In genomic region chr2:111919362-111919761, GRCh38 we compare ENCODE assay signal across 14 cellular contexts. TPM values are rescaled to one million over a fixed set of nuclear protein-coding genes. Genes with fewer than 3 reads are reported as not detected.
DNase-seq lines count a peak whose midpoint lies in the region; ATAC-seq and TF ChIP-seq lines count a peak whose summit lies in the region.
"Had no signal": no experiment of that assay in that cellular context is flagged by ENCODE, and none has a peak within 500 bp of the region (broad histone marks: within the 10 kb centered on the region; RNA-seq: fewer than 3 reads in every experiment).

No MANE protein-coding gene starts in this region.

- H3K27ac Mint-ChIP-seq in endothelial cell (ENCODE audit: unreplicated experiment) (no peak overlapping the region), neural progenitor cell (no peak overlapping the region)
- H3K27ac Mint-ChIP-seq: natural killer cell treated with Interleukin-12 subunit alpha and Interleukin-12 subunit beta and Interleukin-15 and Interleukin-18, amount 100 ng/mL, for 72 hours; stimulated activated naive CD8-positive, alpha-beta T cell treated with anti-CD3 and anti-CD28 coated beads, Interleukin-15, Interleukin-2, amounts not matched to agents 100 ng/mL and 50 ng/mL, for 24 hours had no signal

- H3K4me3 ChIP-seq in neural progenitor cell = no peak overlapping the region
- H3K4me3 ChIP-seq: SJSA1 had no signal

- DNase-seq in GM10266 (ENCODE audit: extremely low spot score) (no peak), OCI-M1 (lab: John Stamatoyannopoulos, UW) (peak; percentile 7), endothelial cell (ENCODE audit: low spot score) (peak; percentile 12), neural progenitor cell (ENCODE audit: low spot score) (peak; percentile 31), COLO829 (ENCODE audit: low spot score) (no peak), NCI-H526 treated with DMSO at 0.1 percent for 48 hours (lab: John Stamatoyannopoulos, UW) (no peak)
- DNase-seq in stimulated activated CD4-positive, alpha-beta T cell treated with anti-CD3 and anti-CD28 coated beads, Interleukin-2, amount 100 ng/mL, for 24 hours = no peak
- DNase-seq: activated CD4-positive, alpha-beta T cell treated with anti-CD3 and anti-CD28 coated beads, Interleukin-2, amount 50 U/mL, for 1 hour; activated naive CD4-positive, alpha-beta T cell treated with anti-CD3 and anti-CD28 coated beads, Interleukin-2, amount 50 U/mL, for 16 hours; NCI-H345 had no signal

- no peaks in the 10 kb centered on the region for H4K20me1 ChIP-seq in neural progenitor cell (ENCODE audit: low read depth)

- H2AFZ ChIP-seq in neural progenitor cell (replicated peaks) = no peak overlapping the region

- H3K79me2 ChIP-seq in neural progenitor cell (ENCODE audit: low read depth) = no peaks in the 10 kb centered on the region

- TF ChIP-seq CTCF in GM10266 (IDR thresholded peaks at IDR 0.05; ENCODE audit: control insufficient read depth, insufficient read depth, low read depth, missing control alignments) (peak; percentile 7), endothelial cell (IDR thresholded peaks at IDR 0.05; ENCODE audit: unreplicated experiment) (peak; percentile 25), neural progenitor cell (IDR thresholded peaks at IDR 0.05) (peak; percentile 48)

- H3K27me3 Mint-ChIP-seq in endothelial cell (ENCODE audit: unreplicated experiment) (no peaks in the 10 kb centered on the region), neural progenitor cell (ENCODE audit: insufficient read depth, low read depth) (peaks cover 2% of the 10 kb centered on the region)

- no peak overlapping the region for H3K9ac ChIP-seq in neural progenitor cell

- no peaks in the 10 kb centered on the region for H3K9me3 ChIP-seq in neural progenitor cell (ENCODE audit: low read depth)
- H3K9me3 ChIP-seq: SJSA1 had no signal

- no peak for ATAC-seq in HG03354 (IDR thresholded peaks at IDR 0.05; ENCODE audit: poor library complexity, severe bottlenecking, unreplicated experiment)
- ATAC-seq: natural killer cell treated with Interleukin-12 subunit alpha and Interleukin-12 subunit beta and Interleukin-15 and Interleukin-18, amount 100 ng/mL, for 72 hours had no signal

- no peaks in the 10 kb centered on the region for H3K36me3 Mint-ChIP-seq in endothelial cell (ENCODE audit: low read depth, unreplicated experiment)
- no peaks in the 10 kb centered on the region for H3K36me3 Mint-ChIP-seq in neural progenitor cell
- H3K36me3 Mint-ChIP-seq: natural killer cell treated with Interleukin-12 subunit alpha and Interleukin-12 subunit beta and Interleukin-15 and Interleukin-18, amount 100 ng/mL, for 72 hours had no signal

- no peaks in the 10 kb centered on the region for H3K27me3 ChIP-seq in neural progenitor cell

- H3K4me3 Mint-ChIP-seq in endothelial cell (ENCODE audit: unreplicated experiment) = no peak overlapping the region
- H3K4me3 Mint-ChIP-seq in neural progenitor cell = no peak overlapping the region
- H3K4me3 Mint-ChIP-seq: natural killer cell treated with Interleukin-12 subunit alpha and Interleukin-12 subunit beta and Interleukin-15 and Interleukin-18, amount 100 ng/mL, for 72 hours; stimulated activated naive CD8-positive, alpha-beta T cell treated with anti-CD3 and anti-CD28 coated beads, Interleukin-15, Interleukin-2, amounts not matched to agents 100 ng/mL and 50 ng/mL, for 24 hours had no signal

- no peaks in the 10 kb centered on the region for H3K9me3 Mint-ChIP-seq in endothelial cell (ENCODE audit: unreplicated experiment)
- no peaks in the 10 kb centered on the region for H3K9me3 Mint-ChIP-seq in neural progenitor cell
- H3K9me3 Mint-ChIP-seq: natural killer cell treated with Interleukin-12 subunit alpha and Interleukin-12 subunit beta and Interleukin-15 and Interleukin-18, amount 100 ng/mL, for 72 hours; stimulated activated naive CD8-positive, alpha-beta T cell treated with anti-CD3 and anti-CD28 coated beads, Interleukin-15, Interleukin-2, amounts not matched to agents 100 ng/mL and 50 ng/mL, for 24 hours had no signal

- no peaks in the 10 kb centered on the region for H3F3A ChIP-seq in neural progenitor cell (ENCODE audit: low read depth)

- H3K36me3 ChIP-seq in neural progenitor cell = no peaks in the 10 kb centered on the region
- H3K36me3 ChIP-seq: SJSA1 had no signal

- H3K4me2 ChIP-seq in neural progenitor cell = no peak overlapping the region

- no peak overlapping the region for H3K27ac ChIP-seq in neural progenitor cell
- H3K27ac ChIP-seq: SJSA1 had no signal

- no peaks in the 10 kb centered on the region for H3K4me1 ChIP-seq in neural progenitor cell
- H3K4me1 ChIP-seq: SJSA1 had no signal

- H3K4me1 Mint-ChIP-seq in endothelial cell (ENCODE audit: unreplicated experiment) = peaks cover 10% of the 10 kb centered on the region
- peaks cover 22% of the 10 kb centered on the region for H3K4me1 Mint-ChIP-seq in neural progenitor cell

RNA-seq across cellular contexts. Expression of gene MERTK, which starts 21.0 kb away (rescaled TPM):
- total RNA-seq in endothelial cell (ENCODE audit: unreplicated experiment) = 12.3 TPM
- 4.6 and 6.1 TPM in 2 replicates for total RNA-seq in neural progenitor cell (ENCODE audit: low replicate concordance)
- total RNA-seq: SJSA1 had no signal

RNA-seq across cellular contexts. Expression of gene ANAPC1, which starts 35.4 kb away (rescaled TPM):
- total RNA-seq in endothelial cell (ENCODE audit: unreplicated experiment) (44.3 TPM), neural progenitor cell (ENCODE audit: low replicate concordance) (50.9 and 81.7 TPM in 2 replicates)

Comparison
In these comparisons a context has a peak if more than half of its experiments do, and no peak if none do; other contexts are left out.
1. DNase-seq: peak in OCI-M1 (single experiment), endothelial cell (single experiment) and neural progenitor cell (single experiment); none in GM10266 (single experiment), COLO829 (single experiment), NCI-H526 treated with DMSO at 0.1 percent for 48 hours (single experiment) and stimulated activated CD4-positive, alpha-beta T cell treated with anti-CD3 and anti-CD28 coated beads, Interleukin-2, amount 100 ng/mL, for 24 hours (0 of 2).
2. Peak in every context shown above with its lines, with median percentiles within 50 percentile points of each other: CTCF ChIP-seq.